24 cellular contexts compared by ENCODE assay signal in genomic region chr10:7460006-7460405, GRCh38.
"Had no signal": no experiment of that assay in that cellular context is flagged by ENCODE, and none has a peak within 500 bp of the region (broad histone marks: within the 10 kb centered on the region; RNA-seq: fewer than 3 reads in every experiment).

No MANE protein-coding gene starts in this region.

- H3K79me2 ChIP-seq: hepatocyte had no signal

- H3K27ac ChIP-seq: hepatocyte, left ventricle myocardium inferior, neutrophil, ovary, right atrium auricular region, skin epidermis, stomach, testis, thyroid gland, transverse colon, upper lobe of left lung, vagina had no signal

- H3K4me3 ChIP-seq: hepatocyte, left ventricle myocardium inferior, lung, ovary, right atrium auricular region, skin epidermis, stomach, testis, thyroid gland, transverse colon, upper lobe of left lung, vagina had no signal

- H2AFZ ChIP-seq: hepatocyte had no signal

- H3K4me1 ChIP-seq: left ventricle myocardium inferior, right atrium auricular region, stomach, thyroid gland, transverse colon, upper lobe of left lung, vagina had no signal

- ATAC-seq: naive thymus-derived CD8-positive, alpha-beta T cell; sciatic nerve; stimulated activated naive B cell treated with anti-CD40 and anti-IgM and Interleukin-4, amounts not matched to agents 10 μg/mL and 1 μg/mL and 100 μg/mL, for 72 hours; stimulated activated naive CD8-positive, alpha-beta T cell treated with anti-CD3 and anti-CD28 coated beads, Interleukin-15, Interleukin-2, amounts not matched to agents 100 U/mL and 50 U/mL, for 24 hours had no signal

- H3K36me3 ChIP-seq: left ventricle myocardium inferior, neutrophil, ovary, right atrium auricular region, stomach, thyroid gland, transverse colon, upper lobe of left lung, vagina had no signal

- H3K4me2 ChIP-seq: hepatocyte had no signal

- DNase-seq: islet precursor cell; left ventricle myocardium inferior; midbrain; naive thymus-derived CD8-positive, alpha-beta T cell; occipital lobe; ovary; stimulated activated CD4-positive, alpha-beta T cell treated with anti-CD3 and anti-CD28 coated beads, Interleukin-12 subunit alpha, Interleukin-12 subunit beta, amount 100 ng/mL, for 4 hours; stimulated activated CD4-positive, alpha-beta T cell treated with anti-CD3 and anti-CD28 coated beads, Interleukin-15, amount 100 ng/mL, for 24 hours; stimulated activated CD4-positive, alpha-beta T cell treated with anti-CD3 and anti-CD28 coated beads, Interleukin-2, amount 100 ng/mL, for 24 hours; stimulated activated CD4-positive, alpha-beta T cell treated with anti-CD3 and anti-CD28 coated beads, Interleukin-4, amount 100 ng/mL, for 1 hour; stimulated activated naive B cell treated with anti-CD40 and anti-IgM and Interleukin-4, amounts not matched to agents 10 μg/mL and 1 μg/mL and 100 μg/mL, for 72 hours; stimulated activated naive CD8-positive, alpha-beta T cell treated with anti-CD3 and anti-CD28 coated beads, Interleukin-15, Interleukin-2, amounts not matched to agents 100 U/mL and 50 U/mL, for 24 hours; stomach; testis; thyroid gland; transverse colon; upper lobe of left lung had no signal

- H3K9me3 ChIP-seq: left ventricle myocardium inferior, neutrophil, ovary, right atrium auricular region, stomach, testis, thyroid gland, transverse colon, upper lobe of left lung, vagina had no signal

- H3K27me3 ChIP-seq: hepatocyte, neutrophil, ovary, right atrium auricular region, stomach, testis, thyroid gland, transverse colon, upper lobe of left lung, vagina had no signal
